Comparison of ENCODE assay signal across 18 cellular contexts in the genomic region with DNA sequence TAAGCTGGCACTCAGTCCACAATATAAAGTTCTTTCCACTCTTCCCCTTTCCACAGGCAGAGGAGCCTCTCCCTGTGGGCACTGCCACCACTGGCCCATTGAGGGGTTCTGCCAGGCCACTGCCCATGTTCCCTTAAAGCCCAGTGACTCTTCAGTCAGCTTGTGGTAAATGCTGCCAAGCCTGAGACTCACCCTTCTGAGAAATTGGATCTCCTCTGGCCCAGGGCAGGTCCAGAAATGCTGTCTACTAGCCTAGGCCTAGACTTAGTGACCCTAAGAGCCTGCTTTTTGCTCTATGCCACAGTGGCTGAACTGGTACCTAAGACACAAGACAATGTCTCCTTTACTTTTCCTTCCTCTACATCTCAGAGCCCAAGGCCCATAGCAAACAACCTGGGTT.
"Had no signal": no experiment of that assay in that cellular context is flagged by ENCODE, and none has a peak within 500 bp of the region (broad histone marks: within the 10 kb centered on the region; RNA-seq: fewer than 3 reads in every experiment).

No MANE protein-coding gene starts in this region.

- DNase-seq: central memory CD4-positive, alpha-beta T cell; dorsolateral prefrontal cortex; effector CD4-positive, alpha-beta T cell; hypothalamus; immature natural killer cell; islet precursor cell; kidney glomerular epithelial cell; naive thymus-derived CD8-positive, alpha-beta T cell; nephron progenitor cell; sigmoid colon; stimulated activated CD4-positive, alpha-beta T cell treated with anti-CD3 and anti-CD28 coated beads, Interleukin-15, amount 100 ng/mL, for 24 hours; stimulated activated CD4-positive, alpha-beta T cell treated with anti-CD3 and anti-CD28 coated beads, Interleukin-2, amount 100 ng/mL, for 48 hours; stimulated activated naive B cell treated with anti-CD40 and anti-IgM and Interleukin-4, amounts not matched to agents 10 μg/mL and 1 μg/mL and 100 μg/mL, for 72 hours; stimulated activated naive CD8-positive, alpha-beta T cell treated with anti-CD3 and anti-CD28 coated beads, Interleukin-15, amount 100 ng/mL, for 72 hours; trophoblast cell had no signal

- H3K4me1 ChIP-seq: pancreas, suprapubic skin had no signal

- H3K27ac ChIP-seq: dorsolateral prefrontal cortex, neutrophil, pancreas, sigmoid colon, suprapubic skin had no signal

- H3K36me3 ChIP-seq: neutrophil, pancreas, sigmoid colon, suprapubic skin had no signal

- ATAC-seq: naive thymus-derived CD8-positive, alpha-beta T cell; pancreas; stimulated activated naive B cell treated with anti-CD40 and anti-IgM and Interleukin-4, amounts not matched to agents 10 μg/mL and 1 μg/mL and 100 μg/mL, for 72 hours; stimulated activated naive CD8-positive, alpha-beta T cell treated with anti-CD3 and anti-CD28 coated beads, Interleukin-15, amount 100 ng/mL, for 72 hours had no signal

- H3K9me3 ChIP-seq: neutrophil, pancreas, sigmoid colon had no signal

- H3K27me3 ChIP-seq: dorsolateral prefrontal cortex, neutrophil, pancreas, sigmoid colon, suprapubic skin had no signal

- H3K4me3 ChIP-seq: dorsolateral prefrontal cortex, pancreas, sigmoid colon, suprapubic skin had no signal
